In genomic region chr19:3504723-3505122, GRCh38 we compare ENCODE assay signal across 12 cellular contexts.
DNase-seq lines count a peak whose midpoint lies in the region; ATAC-seq and TF ChIP-seq lines count a peak whose summit lies in the region.
"Had no signal": no experiment of that assay in that cellular context is flagged by ENCODE, and none has a peak within 500 bp of the region (broad histone marks: within the 10 kb centered on the region; RNA-seq: fewer than 3 reads in every experiment).

No MANE protein-coding gene starts in this region.

- peak overlapping the region; percentile 62 for H3K4me2 ChIP-seq in SU-DHL-6 (ENCODE audit: low read depth, low read length, poor library complexity, severe bottlenecking)

- H3K27me3 Mint-ChIP-seq in stimulated activated naive CD8-positive, alpha-beta T cell treated with anti-CD3 and anti-CD28 coated beads, Interleukin-15, Interleukin-2, amounts not matched to agents 100 ng/mL and 50 ng/mL, for 24 hours, result no peaks in the 10 kb centered on the region

- H3K4me1 Mint-ChIP-seq in stimulated activated naive CD8-positive, alpha-beta T cell treated with anti-CD3 and anti-CD28 coated beads, Interleukin-15, Interleukin-2, amounts not matched to agents 100 ng/mL and 50 ng/mL, for 24 hours (ENCODE audit: low read depth), result peaks cover 53% of the 10 kb centered on the region

- TF ChIP-seq CTCF in SU-DHL-6 (IDR thresholded peaks at IDR 0.05; ENCODE audit: insufficient read depth, low read length, poor library complexity, severe bottlenecking), result no peak

- H3K9me2 ChIP-seq in SU-DHL-6 (replicated peaks; ENCODE audit: insufficient read depth, low read length), result no peaks in the 10 kb centered on the region

- peaks cover 11% of the 10 kb centered on the region for H3K36me3 Mint-ChIP-seq in stimulated activated naive CD8-positive, alpha-beta T cell treated with anti-CD3 and anti-CD28 coated beads, Interleukin-15, Interleukin-2, amounts not matched to agents 100 ng/mL and 50 ng/mL, for 24 hours (ENCODE audit: low read depth)

- H4K20me1 ChIP-seq in SU-DHL-6 (ENCODE audit: low read depth, low read length), result no peaks in the 10 kb centered on the region

- H3K27ac Mint-ChIP-seq in stimulated activated naive CD8-positive, alpha-beta T cell treated with anti-CD3 and anti-CD28 coated beads, Interleukin-15, Interleukin-2, amounts not matched to agents 100 ng/mL and 50 ng/mL, for 24 hours, result no peak overlapping the region

- no peak for ATAC-seq in stimulated activated naive CD8-positive, alpha-beta T cell treated with anti-CD3 and anti-CD28 coated beads, Interleukin-15, Interleukin-2, amounts not matched to agents 100 U/mL and 50 U/mL, for 24 hours
- ATAC-seq in GM19397 (IDR thresholded peaks at IDR 0.05; ENCODE audit: unreplicated experiment), result no peak

- no peak overlapping the region for H3K27ac ChIP-seq in SU-DHL-6 (ENCODE audit: low read depth, low read length)

- H3K9me3 Mint-ChIP-seq in stimulated activated naive CD8-positive, alpha-beta T cell treated with anti-CD3 and anti-CD28 coated beads, Interleukin-15, Interleukin-2, amounts not matched to agents 100 ng/mL and 50 ng/mL, for 24 hours, result no peaks in the 10 kb centered on the region

- H3K4me3 ChIP-seq in SU-DHL-6 (ENCODE audit: insufficient read depth, low read length, poor library complexity, severe bottlenecking), result no peak overlapping the region

- DNase-seq in stimulated activated naive CD8-positive, alpha-beta T cell treated with anti-CD3 and anti-CD28 coated beads, Interleukin-15, Interleukin-2, amounts not matched to agents 100 U/mL and 50 U/mL, for 24 hours, result no peak
- DNase-seq in foreskin melanocyte (peak; percentile 26), KG1 (lab: John Stamatoyannopoulos, UW) (no peak), DMS53 (lab: John Stamatoyannopoulos, UW) (no peak), cerebellar cortex (ENCODE audit: low spot score) (no peak)
- DNase-seq: central memory CD4-positive, alpha-beta T cell; COR-L47; NCI-H1436; substantia nigra had no signal

- no peaks in the 10 kb centered on the region for H3K9me3 ChIP-seq in SU-DHL-6 (ENCODE audit: insufficient read depth, low read length)

- no peaks in the 10 kb centered on the region for H3K36me3 ChIP-seq in SU-DHL-6 (ENCODE audit: low read length)

- H2AFZ ChIP-seq in SU-DHL-6 (ENCODE audit: low read depth, low read length, severe bottlenecking), result no peak overlapping the region

- peak overlapping the region; percentile 94 for H3K4me3 Mint-ChIP-seq in stimulated activated naive CD8-positive, alpha-beta T cell treated with anti-CD3 and anti-CD28 coated beads, Interleukin-15, Interleukin-2, amounts not matched to agents 100 ng/mL and 50 ng/mL, for 24 hours

- no peaks in the 10 kb centered on the region for H3K27me3 ChIP-seq in SU-DHL-6 (ENCODE audit: low read length)

- H3K9ac ChIP-seq in SU-DHL-6 (ENCODE audit: low read length), result peak overlapping the region; percentile 75; the same call in 1 of the 2 replicates

- no peaks in the 10 kb centered on the region; the same call in 1 of the 2 replicates for H3F3A ChIP-seq in SU-DHL-6 (ENCODE audit: insufficient read depth)

- peaks cover 42% of the 10 kb centered on the region for H3K79me2 ChIP-seq in SU-DHL-6 (ENCODE audit: insufficient read depth, low read length)
